23 cellular contexts compared by ENCODE assay signal in genomic region chr13:50073340-50073739, GRCh38. TPM values are rescaled to one million over a fixed set of nuclear protein-coding genes. Genes with fewer than 3 reads are reported as not detected.
DNase-seq lines count a peak whose midpoint lies in the region; TF ChIP-seq lines count a peak whose summit lies in the region.
"Had no signal": no experiment of that assay in that cellular context is flagged by ENCODE, and none has a peak within 500 bp of the region (broad histone marks: within the 10 kb centered on the region; RNA-seq: fewer than 3 reads in every experiment).

No MANE protein-coding gene starts in this region.

- peak overlapping the region; percentile 20 for H3K27ac Mint-ChIP-seq in activated CD4-positive, alpha-beta T cell treated with anti-CD3 and anti-CD28 coated beads, Interleukin-2, amount 10 ng/mL, durations not matched to agents 7 days and 5 days
- H3K27ac Mint-ChIP-seq: activated CD4-positive, alpha-beta T cell treated with anti-CD3 and anti-CD28 coated beads for 36 hours; activated CD8-positive, alpha-beta memory T cell treated with anti-CD3 and anti-CD28 coated beads, Interleukin-2, amount 10 ng/mL, durations not matched to agents 7 days and 5 days; activated naive CD4-positive, alpha-beta T cell treated with anti-CD3 and anti-CD28 coated beads, Interleukin-2, amount 50 U/mL, for 72 hours; activated T-helper 1 cell treated with anti-CD3 and anti-CD28 coated beads, Interleukin-12 subunit alpha, Interleukin-12 subunit beta, Interleukin-2, Interleukin-4 antibody, amounts not matched to agents 30 ng/mL and 10 ng/mL and 1 ng/mL, durations not matched to agents 14 hours and 24 hours and 36 hours; dendritic cell treated with granulocyte-macrophage colony-stimulating factor and Interleukin-4, amounts not matched to agents 40 ng/mL and 50 ng/mL, for 4 days had no signal

- H3K27me3 ChIP-seq in tibial artery = no peaks in the 10 kb centered on the region
- peaks cover 0 to 10% (median 0%) of the 10 kb centered on the region in 3 donors for H3K27me3 ChIP-seq in stomach
- H3K27me3 ChIP-seq: BE2C, foreskin keratinocyte had no signal

- H3K4me3 ChIP-seq in tibial artery = peak overlapping the region in 1 of 2 donors; percentile 10
- no peak overlapping the region for H3K4me3 ChIP-seq in stomach
- H3K4me3 ChIP-seq: K562, lower lobe of right lung had no signal

- no peaks in the 10 kb centered on the region for H3K9me3 Mint-ChIP-seq in activated CD4-positive, alpha-beta T cell treated with anti-CD3 and anti-CD28 coated beads, Interleukin-2, amount 10 ng/mL, durations not matched to agents 7 days and 5 days
- H3K9me3 Mint-ChIP-seq: activated naive CD4-positive, alpha-beta T cell treated with anti-CD3 and anti-CD28 coated beads, Interleukin-2, amount 50 U/mL, for 72 hours; activated T-helper 1 cell treated with anti-CD3 and anti-CD28 coated beads, Interleukin-12 subunit alpha, Interleukin-12 subunit beta, Interleukin-2, Interleukin-4 antibody, amounts not matched to agents 30 ng/mL and 10 ng/mL and 1 ng/mL, durations not matched to agents 14 hours and 24 hours and 36 hours; dendritic cell treated with granulocyte-macrophage colony-stimulating factor and Interleukin-4, amounts not matched to agents 40 ng/mL and 50 ng/mL, for 4 days had no signal

- POLR2A ChIA-PET in activated CD4-positive, alpha-beta T cell treated with anti-CD3 and anti-CD28 coated beads, Interleukin-2, amount 10 ng/mL, durations not matched to agents 7 days and 5 days (lab: Charles Lee) = no interaction called here

- DNase-seq in activated CD4-positive, alpha-beta T cell treated with anti-CD3 and anti-CD28 coated beads, Interleukin-2, amount 10 ng/mL, durations not matched to agents 7 days and 5 days = no peak
- no peak for DNase-seq in activated CD4-positive, alpha-beta T cell treated with anti-CD3 and anti-CD28 coated beads for 4 hours
- DNase-seq in fibroblast of peridontal ligament (ENCODE audit: extremely low read depth) (peak; percentile 23), tibial artery (no peak), stomach (no peak), NCI-H1048 (lab: John Stamatoyannopoulos, UW) (no peak), cerebellar nuclear complex (lab: John Stamatoyannopoulos, UW) (no peak)
- DNase-seq: activated CD4-positive, alpha-beta T cell treated with anti-CD3 and anti-CD28 coated beads for 36 hours; activated CD8-positive, alpha-beta memory T cell treated with anti-CD3 and anti-CD28 coated beads, Interleukin-2, amount 10 ng/mL, durations not matched to agents 7 days and 5 days; BE2C; Calu3; foreskin keratinocyte; kidney; lower lobe of right lung; NCI-H2029; NK-92 treated with Interleukin-12 subunit alpha and Interleukin-12 subunit beta, amount 100 ng/mL, for 24 hours; nucleus accumbens; retina had no signal

- no peak for TF ChIP-seq POLR2A in stomach (IDR thresholded peaks at IDR 0.05)

- intact Hi-C loops in tibial artery (cut with DNase I; ENCODE audit: low total_unique reads) (no loop called here), stomach (cut with DNase I; ENCODE audit: low total_unique reads) (no loop called here)

- peaks cover 60% of the 10 kb centered on the region for H3K4me1 Mint-ChIP-seq in activated CD4-positive, alpha-beta T cell treated with anti-CD3 and anti-CD28 coated beads, Interleukin-2, amount 10 ng/mL, durations not matched to agents 7 days and 5 days

- H3K36me3 ChIP-seq in tibial artery (no peaks in the 10 kb centered on the region), stomach (no peaks in the 10 kb centered on the region)

- no peaks in the 10 kb centered on the region for H3K27me3 Mint-ChIP-seq in activated CD4-positive, alpha-beta T cell treated with anti-CD3 and anti-CD28 coated beads, Interleukin-2, amount 10 ng/mL, durations not matched to agents 7 days and 5 days
- H3K27me3 Mint-ChIP-seq: activated CD8-positive, alpha-beta memory T cell treated with anti-CD3 and anti-CD28 coated beads, Interleukin-2, amount 10 ng/mL, durations not matched to agents 7 days and 5 days; dendritic cell treated with granulocyte-macrophage colony-stimulating factor and Interleukin-4, amounts not matched to agents 40 ng/mL and 50 ng/mL, for 4 days had no signal

- CTCF ChIA-PET in activated CD4-positive, alpha-beta T cell treated with anti-CD3 and anti-CD28 coated beads, Interleukin-2, amount 10 ng/mL, durations not matched to agents 7 days and 5 days (lab: Charles Lee) = interaction anchor here (1.3 kb wide), 1 partner anchor 76 kb away, joined by 3 read pairs; the partner anchor contains the start of gene TRIM13

- TF ChIP-seq CTCF in VCaP (conservative IDR thresholded peaks at IDR 0.05) = no peak
- TF ChIP-seq CTCF in tibial artery (IDR thresholded peaks at IDR 0.05) = no peak
- no peak for TF ChIP-seq CTCF in stomach (IDR thresholded peaks at IDR 0.05)

- peaks cover 38% of the 10 kb centered on the region for H3K36me3 Mint-ChIP-seq in activated CD4-positive, alpha-beta T cell treated with anti-CD3 and anti-CD28 coated beads, Interleukin-2, amount 10 ng/mL, durations not matched to agents 7 days and 5 days (ENCODE audit: low read depth)

- peak overlapping the region; percentile 96 for H3K27ac ChIP-seq in VCaP
- H3K27ac ChIP-seq in tibial artery = peak overlapping the region; percentile 96 to 98
- no peak overlapping the region for H3K27ac ChIP-seq in stomach
- H3K27ac ChIP-seq: foreskin keratinocyte, lower lobe of right lung had no signal

- H3K4me3 Mint-ChIP-seq in activated CD4-positive, alpha-beta T cell treated with anti-CD3 and anti-CD28 coated beads, Interleukin-2, amount 10 ng/mL, durations not matched to agents 7 days and 5 days = no peak overlapping the region
- H3K4me3 Mint-ChIP-seq: activated CD4-positive, alpha-beta T cell treated with anti-CD3 and anti-CD28 coated beads for 36 hours; activated CD8-positive, alpha-beta memory T cell treated with anti-CD3 and anti-CD28 coated beads, Interleukin-2, amount 10 ng/mL, durations not matched to agents 7 days and 5 days; activated T-helper 1 cell treated with anti-CD3 and anti-CD28 coated beads, Interleukin-12 subunit alpha, Interleukin-12 subunit beta, Interleukin-2, Interleukin-4 antibody, amounts not matched to agents 30 ng/mL and 10 ng/mL and 1 ng/mL, durations not matched to agents 14 hours and 24 hours and 36 hours; dendritic cell treated with granulocyte-macrophage colony-stimulating factor and Interleukin-4, amounts not matched to agents 40 ng/mL and 50 ng/mL, for 4 days had no signal

- no peaks in the 10 kb centered on the region for H3K9me3 ChIP-seq in tibial artery
- no peaks in the 10 kb centered on the region for H3K9me3 ChIP-seq in stomach
- H3K9me3 ChIP-seq: BE2C, lower lobe of right lung had no signal

- H3K4me1 ChIP-seq in tibial artery = peaks cover 0 to 67% (median 9%) of the 10 kb centered on the region in 4 donors
- H3K4me1 ChIP-seq in stomach = peaks cover 0 to 25% (median 11%) of the 10 kb centered on the region in 4 donors
- H3K4me1 ChIP-seq: BE2C had no signal

- no peak for TF ChIP-seq EP300 in stomach (IDR thresholded peaks at IDR 0.05)

- 63 to 77% (median 69%) methylated on average over 1 of the region's 1 CpG for WGBS in stomach, 5 donors

RNA-seq across cellular contexts. Expression of gene KCNRG, which starts 58.1 kb away (rescaled TPM):
- total RNA-seq in activated CD4-positive, alpha-beta T cell treated with anti-CD3 and anti-CD28 coated beads, Interleukin-2, amount 10 ng/mL, durations not matched to agents 7 days and 5 days = under 1 TPM; 0.42 to 0.60 TPM
- total RNA-seq in stomach = 1 to 10 TPM in 3 of 5 donors, not detected in 2; 1.2 to 5.0 (median 3.8) TPM
- under 1 TPM in 2 of 3 donors, not detected in 1; 0.37 to 0.38 TPM for polyA plus RNA-seq in stomach
- total RNA-seq: Calu3 had no signal

Comparison
In these comparisons a context has a peak if more than half of its experiments do, and no peak if none do; other contexts are left out.
1. H3K27ac ChIP-seq: peak in VCaP (single experiment) and tibial artery (2 of 2); none in stomach (0 of 5).